Comparison of ENCODE assay signal across 9 cellular contexts in the genomic region with DNA sequence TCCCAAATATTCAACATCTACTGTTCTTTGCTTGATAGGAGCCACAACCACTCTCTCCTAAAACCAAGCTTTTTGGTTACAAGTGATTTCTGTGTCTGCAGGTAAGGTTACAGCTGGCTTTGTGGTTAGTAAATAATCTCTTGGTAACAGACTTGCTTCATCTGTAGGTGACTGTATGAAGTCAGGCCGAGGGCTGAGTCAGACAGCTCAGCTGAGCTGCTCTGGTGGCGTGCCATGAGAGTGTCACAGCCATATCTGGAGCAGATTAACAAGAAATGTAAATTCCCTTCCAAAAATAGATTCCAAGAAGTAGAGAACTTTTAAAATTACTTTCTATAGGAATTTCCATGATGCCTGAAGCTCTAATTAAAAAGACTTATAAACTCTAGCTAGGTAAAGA. TPM values are rescaled to one million over a fixed set of nuclear protein-coding genes. Genes with fewer than 3 reads are reported as not detected.
A peak's percentile ranks its signal among the peaks of the same experiment; 100 is the strongest.
DNase-seq lines count a peak whose midpoint lies in the region; ATAC-seq and TF ChIP-seq lines count a peak whose summit lies in the region.
"Had no signal": no experiment of that assay in that cellular context is flagged by ENCODE, and none has a peak within 500 bp of the region (broad histone marks: within the 10 kb centered on the region; RNA-seq: fewer than 3 reads in every experiment).

No MANE protein-coding gene starts in this region.

- no peaks in the 10 kb centered on the region for H3K9me3 ChIP-seq in vagina

- intact Hi-C loops in vagina (cut with DNase I): no loop called here

- DNase-seq in Ammon's horn (ENCODE audit: low spot score) (peak; percentile 36), fibroblast of the conjunctiva (ENCODE audit: low read depth) (peak; percentile 45), DMS153 (lab: John Stamatoyannopoulos, UW) (no peak), vagina (ENCODE audit: extremely low spot score in 2 of 2) (no peak), NOMO-1 treated with dmso at 0.1 percent for 144 hours (lab: John Stamatoyannopoulos, UW; ENCODE audit: unreplicated experiment) (no peak), COLO668 (lab: John Stamatoyannopoulos, UW; ENCODE audit: unreplicated experiment) (no peak)

- H3K4me1 ChIP-seq in vagina: peaks cover 7% of the 10 kb centered on the region

- ATAC-seq in GM21367 (IDR thresholded peaks at IDR 0.05; ENCODE audit: unreplicated experiment) (peak; percentile 75), HG03565 (IDR thresholded peaks at IDR 0.05; ENCODE audit: unreplicated experiment) (peak; percentile 96)

- H3K27ac ChIP-seq in vagina: no peak overlapping the region

- no peaks in the 10 kb centered on the region for H3K27me3 ChIP-seq in vagina

- no peak overlapping the region for H3K4me3 ChIP-seq in vagina

- H3K36me3 ChIP-seq in vagina: no peaks in the 10 kb centered on the region

- TF ChIP-seq CTCF in vagina (IDR thresholded peaks at IDR 0.05): no peak

- no peak for TF ChIP-seq POLR2A in vagina (IDR thresholded peaks at IDR 0.05)

RNA-seq across cellular contexts. Expression of gene TAS2R1, which starts 23.7 kb away (rescaled TPM):
- not detected for total RNA-seq in vagina
- total RNA-seq: skeletal muscle tissue had no signal

Comparison
In these comparisons a context has a peak if more than half of its experiments do, and no peak if none do; other contexts are left out.
1. DNase-seq: peak in Ammon's horn (single experiment) and fibroblast of the conjunctiva (single experiment); none in DMS153 (single experiment), vagina (0 of 2), NOMO-1 treated with dmso at 0.1 percent for 144 hours (single experiment) and COLO668 (single experiment).